ENCODE assay signal across 7 cellular contexts in the genomic region with DNA sequence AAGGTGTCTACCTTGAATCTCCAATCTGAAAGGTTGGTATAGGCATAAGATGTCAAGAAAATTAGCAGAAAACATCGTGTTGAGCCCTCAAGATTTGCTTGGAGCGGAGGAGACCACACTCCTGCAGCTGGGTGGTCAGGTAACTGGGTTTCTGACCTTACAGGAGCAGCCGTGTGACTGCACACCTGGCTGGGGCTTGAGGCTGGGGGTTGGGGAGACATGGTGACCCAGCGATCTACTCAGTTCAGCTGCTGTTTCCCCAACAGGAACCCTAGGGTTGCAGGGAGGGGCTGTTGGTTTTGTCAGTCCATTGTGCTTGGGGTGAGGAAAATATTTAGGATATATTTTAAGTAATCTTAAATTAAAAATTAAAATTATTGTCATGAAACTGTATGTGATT.
"Had no signal": no experiment of that assay in that cellular context is flagged by ENCODE, and none has a peak within 500 bp of the region (broad histone marks: within the 10 kb centered on the region; RNA-seq: fewer than 3 reads in every experiment).

No MANE protein-coding gene starts in this region.

- H3K27ac ChIP-seq: GM23248 had no signal

- H2AFZ ChIP-seq: GM23248 had no signal

- ATAC-seq: K562 had no signal

- FAIRE-seq: HTR-8/SVneo, K562 had no signal

- DNase-seq: GM23248, H7, HCEC 1CT, IMR-90, KG1 had no signal

- H3K9ac ChIP-seq: GM23248 had no signal

- H3K4me3 ChIP-seq: GM23248, K562 had no signal
